Comparison of ENCODE assay signal across 8 cellular contexts in the genomic region with DNA sequence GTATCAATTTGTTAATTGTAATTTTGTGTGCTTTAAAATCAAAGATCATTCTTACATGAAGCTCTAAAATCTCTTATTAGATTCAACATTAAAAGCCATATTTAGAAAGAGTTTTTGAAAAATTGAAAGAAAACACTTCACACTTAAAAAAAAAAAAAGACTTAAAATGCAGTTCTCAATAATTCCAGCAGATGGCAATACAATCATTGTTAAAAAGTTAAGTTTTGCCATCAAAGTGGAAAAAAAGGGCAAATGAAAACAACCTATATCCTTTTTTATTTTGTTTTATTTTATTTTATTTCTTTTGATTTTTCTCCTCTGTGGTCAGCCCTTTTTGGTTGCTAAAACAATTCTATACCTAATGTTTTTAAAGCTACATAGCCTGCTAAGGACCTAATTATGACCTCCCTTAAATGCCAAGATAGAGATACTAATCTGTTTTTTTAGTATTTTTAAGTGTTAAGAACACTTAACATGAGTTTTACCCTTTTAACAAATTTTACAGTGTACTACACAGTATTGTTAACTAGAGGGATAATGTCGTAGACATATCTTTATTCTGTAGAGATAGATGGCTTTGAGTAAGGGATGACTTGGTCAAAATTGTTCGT.
DNase-seq lines count a peak whose midpoint lies in the region; ATAC-seq, FAIRE-seq and TF ChIP-seq lines count a peak whose summit lies in the region.

No MANE protein-coding gene starts in this region.

- H3K27me3 Mint-ChIP-seq in activated naive CD4-positive, alpha-beta T cell treated with anti-CD3 and anti-CD28 coated beads, Interleukin-2, amount 50 U/mL, for 24 hours = peaks cover 3% of the 10 kb centered on the region

- no peaks in the 10 kb centered on the region for H3K27me3 ChIP-seq in transverse colon

- in situ Hi-C loops in SK-MEL-5 (cut with HindIII; ENCODE audit: low pct_unique_long_range_greater_than_20kb, low sequenced_read_pairs) = loop anchor here (25.0 kb wide), 1 partner anchor 1108 kb away; a partner anchor contains a TSS
- in situ Hi-C loops in transverse colon (cut with MboI; ENCODE audit: low pct_ligation_motif_present in 1 of 4, low pct_unique_long_range_greater_than_20kb in 1 of 4, low sequenced_read_pairs in 3 of 4) = loop anchor here (25.0 kb wide), 3 partner anchors 358 to 1308 kb away; no protein-coding TSS in a partner anchor

- H3K27ac Mint-ChIP-seq in activated naive CD4-positive, alpha-beta T cell treated with anti-CD3 and anti-CD28 coated beads, Interleukin-2, amount 50 U/mL, for 24 hours = peak overlapping the region; percentile 71

- H3K36me3 Mint-ChIP-seq in activated naive CD4-positive, alpha-beta T cell treated with anti-CD3 and anti-CD28 coated beads, Interleukin-2, amount 50 U/mL, for 24 hours = no peaks in the 10 kb centered on the region

- FAIRE-seq in urothelium cell line (lab: Jason Lieb, UNC) = no peak

- H3K4me1 Mint-ChIP-seq in activated naive CD4-positive, alpha-beta T cell treated with anti-CD3 and anti-CD28 coated beads, Interleukin-2, amount 50 U/mL, for 24 hours = peaks cover 13% of the 10 kb centered on the region

- no peak overlapping the region for H3K4me3 ChIP-seq in transverse colon

- peak; percentile 68 to 77 (median 73) for TF ChIP-seq CTCF in transverse colon (IDR thresholded peaks at IDR 0.05)

- no peak for ATAC-seq in HG02938 (IDR thresholded peaks at IDR 0.05; ENCODE audit: unreplicated experiment)

- intact Hi-C loops in transverse colon (cut with DNase I; ENCODE audit: low total_unique reads) = loop anchor here (2.0 kb wide), 1 partner anchor 1110 kb away; no protein-coding TSS in a partner anchor

- 82 to 85% methylated on average over 2 of the region's 2 CpGs for WGBS in transverse colon (ENCODE audit: low coverage in 1 of 2), 2 donors

- peaks cover 0 to 28% (median 13%) of the 10 kb centered on the region in 4 donors for H3K4me1 ChIP-seq in transverse colon

- no peak overlapping the region for H3K4me3 Mint-ChIP-seq in activated naive CD4-positive, alpha-beta T cell treated with anti-CD3 and anti-CD28 coated beads, Interleukin-2, amount 50 U/mL, for 24 hours

- H3K9me3 ChIP-seq in transverse colon = no peaks in the 10 kb centered on the region

- TF ChIP-seq POLR2A in transverse colon (IDR thresholded peaks at IDR 0.05) = no peak

- H3K9me3 Mint-ChIP-seq in activated naive CD4-positive, alpha-beta T cell treated with anti-CD3 and anti-CD28 coated beads, Interleukin-2, amount 50 U/mL, for 24 hours = no peaks in the 10 kb centered on the region

- peak overlapping the region in 1 of 4 donors; percentile 13 for H3K27ac ChIP-seq in transverse colon

- H3K36me3 ChIP-seq in transverse colon = no peaks in the 10 kb centered on the region

- no peak for DNase-seq in activated naive CD4-positive, alpha-beta T cell treated with anti-CD3 and anti-CD28 coated beads, Interleukin-2, amount 50 U/mL, for 16 hours
- peak; percentile 53 for DNase-seq in SK-MEL-5 (ENCODE audit: low read depth, low spot score)
- peak; percentile 22 for DNase-seq in glomerular visceral epithelial cell (ENCODE audit: extremely low spot score)
- no peak for DNase-seq in transverse colon
- DNase-seq in DMS79 (lab: John Stamatoyannopoulos, UW) = no peak
- DNase-seq in urothelium cell line (ENCODE audit: low spot score) = no peak

- TF ChIP-seq EP300 in transverse colon (IDR thresholded peaks at IDR 0.05; ENCODE audit: low read depth) = no peak

Comparison
In these comparisons a context has a peak if more than half of its experiments do, and no peak if none do; other contexts are left out.
1. DNase-seq: peak in SK-MEL-5 (single experiment) and glomerular visceral epithelial cell (single experiment); none in activated naive CD4-positive, alpha-beta T cell treated with anti-CD3 and anti-CD28 coated beads, Interleukin-2, amount 50 U/mL, for 16 hours (single experiment), transverse colon (single experiment), DMS79 (single experiment) and urothelium cell line (single experiment).